Comparison of ENCODE assay signal across 1 cellular context in genomic region chr10:48384699-48384982, GRCh38.
TF ChIP-seq lines count a peak whose summit lies in the region.

No MANE protein-coding gene starts in this region.

TF ChIP-seq in HEK293, 187 proteins besides CTCF, POLR2A, EP300 and RAD21 (continued from another document):
- TF ChIP-seq, protein P1, sequence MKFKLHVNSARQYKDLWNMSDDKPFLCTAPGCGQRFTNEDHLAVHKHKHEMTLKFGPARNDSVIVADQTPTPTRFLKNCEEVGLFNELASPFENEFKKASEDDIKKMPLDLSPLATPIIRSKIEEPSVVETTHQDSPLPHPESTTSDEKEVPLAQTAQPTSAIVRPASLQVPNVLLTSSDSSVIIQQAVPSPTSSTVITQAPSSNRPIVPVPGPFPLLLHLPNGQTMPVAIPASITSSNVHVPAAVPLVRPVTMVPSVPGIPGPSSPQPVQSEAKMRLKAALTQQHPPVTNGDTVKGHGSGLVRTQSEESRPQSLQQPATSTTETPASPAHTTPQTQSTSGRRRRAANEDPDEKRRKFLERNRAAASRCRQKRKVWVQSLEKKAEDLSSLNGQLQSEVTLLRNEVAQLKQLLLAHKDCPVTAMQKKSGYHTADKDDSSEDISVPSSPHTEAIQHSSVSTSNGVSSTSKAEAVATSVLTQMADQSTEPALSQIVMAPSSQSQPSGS (tag by site-specific recombination; IDR thresholded peaks at IDR 0.05; ENCODE audit: low read depth) = no peak
- TF ChIP-seq ZNF837 (tag by site-specific recombination; IDR thresholded peaks at IDR 0.05) (no peak), ZNF266 (tag by site-specific recombination; IDR thresholded peaks at IDR 0.05; ENCODE audit: low read depth) (no peak), OVOL3 (tag by site-specific recombination; IDR thresholded peaks at IDR 0.05) (no peak), ZNF670 (tag by site-specific recombination; IDR thresholded peaks at IDR 0.05; ENCODE audit: low read depth) (no peak), ZBTB44 (tag by site-specific recombination; IDR thresholded peaks at IDR 0.05) (peak; percentile 78), ZNF677 (tag by site-specific recombination; IDR thresholded peaks at IDR 0.05) (0 out of 2 replicates have a peak, but pooled peaks have one; percentile 57), ZIC2 (tag by site-specific recombination; IDR thresholded peaks at IDR 0.05) (no peak), SALL2 (tag by site-specific recombination; IDR thresholded peaks at IDR 0.05; ENCODE audit: borderline replicate concordance) (no peak), ZBTB1 (tag by site-specific recombination; IDR thresholded peaks at IDR 0.05) (no peak), KLF16 (tag by site-specific recombination; IDR thresholded peaks at IDR 0.05) (no peak), REPIN1 (tag by site-specific recombination; IDR thresholded peaks at IDR 0.05; ENCODE audit: low read depth) (no peak), SCRT2 (tag by site-specific recombination; IDR thresholded peaks at IDR 0.05) (no peak), ZNF830 (tag by site-specific recombination; IDR thresholded peaks at IDR 0.05; ENCODE audit: low read depth) (peak; percentile 90), ZNF510 (tag by site-specific recombination; IDR thresholded peaks at IDR 0.05; ENCODE audit: insufficient replicate concordance) (peak; percentile 24), ZNF433 (tag by site-specific recombination; IDR thresholded peaks at IDR 0.05; ENCODE audit: low read depth) (no peak), ZNF610 (tag by site-specific recombination; IDR thresholded peaks at IDR 0.05; ENCODE audit: borderline replicate concordance) (no peak), ZXDB (tag by site-specific recombination; IDR thresholded peaks at IDR 0.05) (no peak; the same call in 1 of the 2 replicates)
- TF ChIP-seq, protein P2, sequence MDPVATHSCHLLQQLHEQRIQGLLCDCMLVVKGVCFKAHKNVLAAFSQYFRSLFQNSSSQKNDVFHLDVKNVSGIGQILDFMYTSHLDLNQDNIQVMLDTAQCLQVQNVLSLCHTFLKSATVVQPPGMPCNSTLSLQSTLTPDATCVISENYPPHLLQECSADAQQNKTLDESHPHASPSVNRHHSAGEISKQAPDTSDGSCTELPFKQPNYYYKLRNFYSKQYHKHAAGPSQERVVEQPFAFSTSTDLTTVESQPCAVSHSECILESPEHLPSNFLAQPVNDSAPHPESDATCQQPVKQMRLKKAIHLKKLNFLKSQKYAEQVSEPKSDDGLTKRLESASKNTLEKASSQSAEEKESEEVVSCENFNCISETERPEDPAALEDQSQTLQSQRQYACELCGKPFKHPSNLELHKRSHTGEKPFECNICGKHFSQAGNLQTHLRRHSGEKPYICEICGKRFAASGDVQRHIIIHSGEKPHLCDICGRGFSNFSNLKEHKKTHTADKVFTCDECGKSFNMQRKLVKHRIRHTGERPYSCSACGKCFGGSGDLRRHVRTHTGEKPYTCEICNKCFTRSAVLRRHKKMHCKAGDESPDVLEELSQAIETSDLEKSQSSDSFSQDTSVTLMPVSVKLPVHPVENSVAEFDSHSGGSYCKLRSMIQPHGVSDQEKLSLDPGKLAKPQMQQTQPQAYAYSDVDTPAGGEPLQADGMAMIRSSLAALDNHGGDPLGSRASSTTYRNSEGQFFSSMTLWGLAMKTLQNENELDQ (tag by site-specific recombination; IDR thresholded peaks at IDR 0.05; ENCODE audit: low read depth) = no peak
- TF ChIP-seq, protein P3, sequence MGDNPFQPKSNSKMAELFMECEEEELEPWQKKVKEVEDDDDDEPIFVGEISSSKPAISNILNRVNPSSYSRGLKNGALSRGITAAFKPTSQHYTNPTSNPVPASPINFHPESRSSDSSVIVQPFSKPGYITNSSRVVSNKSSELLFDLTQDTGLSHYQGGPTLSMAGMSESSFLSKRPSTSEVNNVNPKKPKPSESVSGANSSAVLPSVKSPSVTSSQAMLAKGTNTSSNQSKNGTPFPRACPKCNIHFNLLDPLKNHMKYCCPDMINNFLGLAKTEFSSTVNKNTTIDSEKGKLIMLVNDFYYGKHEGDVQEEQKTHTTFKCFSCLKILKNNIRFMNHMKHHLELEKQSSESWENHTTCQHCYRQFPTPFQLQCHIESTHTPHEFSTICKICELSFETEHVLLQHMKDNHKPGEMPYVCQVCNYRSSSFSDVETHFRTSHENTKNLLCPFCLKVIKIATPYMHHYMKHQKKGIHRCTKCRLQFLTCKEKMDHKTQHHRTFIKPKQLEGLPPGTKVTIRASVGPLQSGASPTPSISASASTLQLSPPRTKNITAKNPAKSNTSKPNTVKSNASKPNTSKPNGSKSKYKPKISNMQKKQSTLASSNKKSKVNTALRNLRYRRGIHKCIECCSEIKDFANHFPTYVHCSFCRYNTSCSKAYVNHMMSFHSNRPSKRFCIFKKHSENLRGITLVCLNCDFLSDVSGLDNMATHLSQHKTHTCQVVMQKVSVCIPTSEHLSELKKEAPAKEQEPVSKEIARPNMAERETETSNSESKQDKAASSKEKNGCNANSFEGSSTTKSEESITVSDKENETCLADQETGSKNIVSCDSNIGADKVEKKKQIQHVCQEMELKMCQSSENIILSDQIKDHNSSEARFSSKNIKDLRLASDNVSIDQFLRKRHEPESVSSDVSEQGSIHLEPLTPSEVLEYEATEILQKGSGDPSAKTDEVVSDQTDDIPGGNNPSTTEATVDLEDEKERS (tag by site-specific recombination; IDR thresholded peaks at IDR 0.05) = no peak
- TF ChIP-seq, protein P4, sequence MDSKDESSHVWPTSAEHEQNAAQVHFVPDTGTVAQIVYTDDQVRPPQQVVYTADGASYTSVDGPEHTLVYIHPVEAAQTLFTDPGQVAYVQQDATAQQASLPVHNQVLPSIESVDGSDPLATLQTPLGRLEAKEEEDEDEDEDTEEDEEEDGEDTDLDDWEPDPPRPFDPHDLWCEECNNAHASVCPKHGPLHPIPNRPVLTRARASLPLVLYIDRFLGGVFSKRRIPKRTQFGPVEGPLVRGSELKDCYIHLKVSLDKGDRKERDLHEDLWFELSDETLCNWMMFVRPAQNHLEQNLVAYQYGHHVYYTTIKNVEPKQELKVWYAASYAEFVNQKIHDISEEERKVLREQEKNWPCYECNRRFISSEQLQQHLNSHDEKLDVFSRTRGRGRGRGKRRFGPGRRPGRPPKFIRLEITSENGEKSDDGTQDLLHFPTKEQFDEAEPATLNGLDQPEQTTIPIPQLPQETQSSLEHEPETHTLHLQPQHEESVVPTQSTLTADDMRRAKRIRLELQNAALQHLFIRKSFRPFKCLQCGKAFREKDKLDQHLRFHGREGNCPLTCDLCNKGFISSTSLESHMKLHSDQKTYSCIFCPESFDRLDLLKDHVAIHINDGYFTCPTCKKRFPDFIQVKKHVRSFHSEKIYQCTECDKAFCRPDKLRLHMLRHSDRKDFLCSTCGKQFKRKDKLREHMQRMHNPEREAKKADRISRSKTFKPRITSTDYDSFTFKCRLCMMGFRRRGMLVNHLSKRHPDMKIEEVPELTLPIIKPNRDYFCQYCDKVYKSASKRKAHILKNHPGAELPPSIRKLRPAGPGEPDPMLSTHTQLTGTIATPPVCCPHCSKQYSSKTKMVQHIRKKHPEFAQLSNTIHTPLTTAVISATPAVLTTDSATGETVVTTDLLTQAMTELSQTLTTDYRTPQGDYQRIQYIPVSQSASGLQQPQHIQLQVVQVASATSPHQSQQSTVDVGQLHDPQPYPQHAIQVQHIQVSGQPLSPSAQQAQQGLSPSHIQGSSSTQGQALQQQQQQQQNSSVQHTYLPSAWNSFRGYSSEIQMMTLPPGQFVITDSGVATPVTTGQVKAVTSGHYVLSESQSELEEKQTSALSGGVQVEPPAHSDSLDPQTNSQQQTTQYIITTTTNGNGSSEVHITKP (tag by site-specific recombination; IDR thresholded peaks at IDR 0.05) = no peak
